ENCODE assay signal across 13 cellular contexts in genomic region chr2:240520143-240520973, GRCh38. TPM values are rescaled to one million over a fixed set of nuclear protein-coding genes. Genes with fewer than 3 reads are reported as not detected.
DNase-seq lines count a peak whose midpoint lies in the region; ATAC-seq and TF ChIP-seq lines count a peak whose summit lies in the region.
"Had no signal": no experiment of that assay in that cellular context is flagged by ENCODE, and none has a peak within 500 bp of the region (broad histone marks: within the 10 kb centered on the region; RNA-seq: fewer than 3 reads in every experiment).

No MANE protein-coding gene starts in this region.

- no peak for ATAC-seq in activated CD8-positive, alpha-beta memory T cell treated with anti-CD3 and anti-CD28 coated beads, Interleukin-2, amount 10 ng/mL, durations not matched to agents 7 days and 5 days
- peak; percentile 24 for ATAC-seq in activated naive CD8-positive, alpha-beta T cell treated with anti-CD3 and anti-CD28 coated beads, Interleukin-2, amount 50 U/mL, for 24 hours
- ATAC-seq in T-cell (replicated peaks in 1 of 4): no peak

- peaks cover 4% of the 10 kb centered on the region for H3K4me1 Mint-ChIP-seq in activated CD8-positive, alpha-beta memory T cell treated with anti-CD3 and anti-CD28 coated beads, Interleukin-2, amount 10 ng/mL, durations not matched to agents 7 days and 5 days
- H3K4me1 Mint-ChIP-seq in activated naive CD8-positive, alpha-beta T cell treated with anti-CD3 and anti-CD28 coated beads, Interleukin-2, amount 50 U/mL, for 24 hours: no peaks in the 10 kb centered on the region
- H3K4me1 Mint-ChIP-seq in T-cell: peaks cover 3 to 4% (median 4%) of the 10 kb centered on the region in 3 donors
- H3K4me1 Mint-ChIP-seq: activated B cell treated with CpG ODN at 0.5 μM for 24 hours had no signal

- H3K9me3 Mint-ChIP-seq in activated CD8-positive, alpha-beta memory T cell treated with anti-CD3 and anti-CD28 coated beads, Interleukin-2, amount 10 ng/mL, durations not matched to agents 7 days and 5 days (ENCODE audit: low read depth): peaks cover 13% of the 10 kb centered on the region
- peaks cover 13% of the 10 kb centered on the region for H3K9me3 Mint-ChIP-seq in activated naive CD8-positive, alpha-beta T cell treated with anti-CD3 and anti-CD28 coated beads, Interleukin-2, amount 50 U/mL, for 24 hours
- peaks cover 0 to 5% (median 2%) of the 10 kb centered on the region in 3 donors for H3K9me3 Mint-ChIP-seq in T-cell

- WGBS in smooth muscle cell (ENCODE audit: low lambda C conversion rate): 40% methylated on average over 38 of the region's 51 CpGs

- no peaks in the 10 kb centered on the region for H3K27me3 Mint-ChIP-seq in activated CD8-positive, alpha-beta memory T cell treated with anti-CD3 and anti-CD28 coated beads, Interleukin-2, amount 10 ng/mL, durations not matched to agents 7 days and 5 days
- no peaks in the 10 kb centered on the region for H3K27me3 Mint-ChIP-seq in activated naive CD8-positive, alpha-beta T cell treated with anti-CD3 and anti-CD28 coated beads, Interleukin-2, amount 50 U/mL, for 24 hours
- H3K27me3 Mint-ChIP-seq in T-cell: peaks cover 0 to 4% of the 10 kb centered on the region in 2 donors
- H3K27me3 Mint-ChIP-seq: activated B cell treated with CpG ODN at 0.5 μM for 24 hours, IgD-negative memory B cell had no signal

- H3K36me3 Mint-ChIP-seq in activated CD8-positive, alpha-beta memory T cell treated with anti-CD3 and anti-CD28 coated beads, Interleukin-2, amount 10 ng/mL, durations not matched to agents 7 days and 5 days: peaks cover 49% of the 10 kb centered on the region
- H3K36me3 Mint-ChIP-seq in activated naive CD8-positive, alpha-beta T cell treated with anti-CD3 and anti-CD28 coated beads, Interleukin-2, amount 50 U/mL, for 24 hours (ENCODE audit: low read depth): peaks cover 39% of the 10 kb centered on the region
- H3K36me3 Mint-ChIP-seq in T-cell: peaks cover 44% of the 10 kb centered on the region

- no peaks in the 10 kb centered on the region for H3K9me3 ChIP-seq in smooth muscle cell (replicated peaks; ENCODE audit: low read depth)

- H2AFZ ChIP-seq in smooth muscle cell (ENCODE audit: low read depth): no peak overlapping the region

- no peaks in the 10 kb centered on the region for H3K79me2 ChIP-seq in smooth muscle cell (ENCODE audit: low read depth)

- H3K27me3 ChIP-seq in smooth muscle cell (ENCODE audit: low read depth): peaks cover 10% of the 10 kb centered on the region

- no peak overlapping the region for H3K27ac ChIP-seq in smooth muscle cell (ENCODE audit: low read depth)
- H3K27ac ChIP-seq: tibial nerve had no signal

- TF ChIP-seq CTCF in smooth muscle cell (IDR thresholded peaks at IDR 0.05; ENCODE audit: borderline replicate concordance, insufficient read depth, poor library complexity, severe bottlenecking): no peak

- CTCF ChIA-PET in activated CD8-positive, alpha-beta memory T cell treated with anti-CD3 and anti-CD28 coated beads, Interleukin-2, amount 10 ng/mL, durations not matched to agents 7 days and 5 days (lab: Charles Lee): no interaction called here
- CTCF ChIA-PET in T-cell (lab: Charles Lee): no interaction called here

- H3K27ac Mint-ChIP-seq in activated CD8-positive, alpha-beta memory T cell treated with anti-CD3 and anti-CD28 coated beads, Interleukin-2, amount 10 ng/mL, durations not matched to agents 7 days and 5 days: no peak overlapping the region
- H3K27ac Mint-ChIP-seq in activated naive CD8-positive, alpha-beta T cell treated with anti-CD3 and anti-CD28 coated beads, Interleukin-2, amount 50 U/mL, for 24 hours: peak overlapping the region; percentile 10
- no peak overlapping the region for H3K27ac Mint-ChIP-seq in T-cell
- H3K27ac Mint-ChIP-seq: activated B cell treated with CpG ODN at 0.5 μM for 24 hours, IgD-negative memory B cell had no signal

- H3K9ac ChIP-seq in smooth muscle cell (ENCODE audit: low read depth): no peak overlapping the region

- no peaks in the 10 kb centered on the region for H3K36me3 ChIP-seq in smooth muscle cell (ENCODE audit: low read depth)

- H4K20me1 ChIP-seq in smooth muscle cell (ENCODE audit: low read depth): no peaks in the 10 kb centered on the region

- DNase-seq in activated CD8-positive, alpha-beta memory T cell treated with anti-CD3 and anti-CD28 coated beads, Interleukin-2, amount 10 ng/mL, durations not matched to agents 7 days and 5 days: peak; percentile 28
- no peak for DNase-seq in activated CD8-positive, alpha-beta memory T cell treated with anti-CD3 and anti-CD28 coated beads, Interleukin-2, amount 50 U/mL, for 4 hours
- DNase-seq in activated naive CD8-positive, alpha-beta T cell treated with anti-CD3 and anti-CD28 coated beads, Interleukin-2, amount 50 U/mL, for 24 hours: no peak
- peak; percentile 70 for DNase-seq in iPS-NIHi11 (ENCODE audit: low spot score)
- no peak for DNase-seq in smooth muscle cell (lab: John Stamatoyannopoulos, UW; ENCODE audit: unreplicated experiment)
- no peak for DNase-seq in putamen (ENCODE audit: low spot score)
- DNase-seq in NCI-H2171 (lab: John Stamatoyannopoulos, UW): no peak
- no peak for DNase-seq in T-cell
- DNase-seq: ACHN; activated B cell treated with CpG ODN at 0.5 μM for 24 hours; stimulated activated CD4-positive, alpha-beta T cell treated with anti-CD3 and anti-CD28 coated beads, Interleukin-4, amount 100 ng/mL, for 24 hours had no signal

- POLR2A ChIA-PET in T-cell (lab: Charles Lee): no interaction called here

- H3K4me3 ChIP-seq in smooth muscle cell: no peak overlapping the region
- H3K4me3 ChIP-seq: tibial nerve had no signal

- no peak overlapping the region for H3K4me3 Mint-ChIP-seq in activated CD8-positive, alpha-beta memory T cell treated with anti-CD3 and anti-CD28 coated beads, Interleukin-2, amount 10 ng/mL, durations not matched to agents 7 days and 5 days
- H3K4me3 Mint-ChIP-seq in activated naive CD8-positive, alpha-beta T cell treated with anti-CD3 and anti-CD28 coated beads, Interleukin-2, amount 50 U/mL, for 24 hours: no peak overlapping the region
- no peak overlapping the region for H3K4me3 Mint-ChIP-seq in T-cell
- H3K4me3 Mint-ChIP-seq: activated B cell treated with CpG ODN at 0.5 μM for 24 hours had no signal

- H3F3A ChIP-seq in smooth muscle cell (ENCODE audit: low read depth): no peaks in the 10 kb centered on the region

- no peaks in the 10 kb centered on the region for H3K4me1 ChIP-seq in smooth muscle cell (ENCODE audit: low read depth)

- peak overlapping the region; percentile 36 for H3K4me2 ChIP-seq in smooth muscle cell

RNA-seq across cellular contexts. Expression of gene ANKMY1, which starts 37.4 kb away (rescaled TPM):
- total RNA-seq in activated CD8-positive, alpha-beta memory T cell treated with anti-CD3 and anti-CD28 coated beads, Interleukin-2, amount 10 ng/mL, durations not matched to agents 7 days and 5 days: 10 to 100 TPM; 21.3 to 33.5 TPM
- 3.4 and 8.7 TPM in 2 replicates for total RNA-seq in smooth muscle cell
- 5.6 and 6.4 TPM in 2 replicates for polyA plus RNA-seq in smooth muscle cell
- 10 to 100 TPM; 44.6 to 89.5 (median 79.8) TPM for total RNA-seq in T-cell

RNA-seq across cellular contexts. Expression of gene DUSP28, which starts 39.8 kb away (rescaled TPM):
- total RNA-seq in activated CD8-positive, alpha-beta memory T cell treated with anti-CD3 and anti-CD28 coated beads, Interleukin-2, amount 10 ng/mL, durations not matched to agents 7 days and 5 days: 10 to 100 TPM; 10.0 to 10.1 TPM
- total RNA-seq in smooth muscle cell (2.2 and 2.9 TPM in 2 replicates), T-cell (10 to 100 TPM; 11.0 to 17.3 (median 15.4) TPM)
- 6.4 and 6.5 TPM in 2 replicates for polyA plus RNA-seq in smooth muscle cell

RNA-seq across cellular contexts. Expression of gene RNPEPL1, which starts 47.9 kb away (rescaled TPM):
- 100 to 1,000 TPM; 101 to 152 TPM for total RNA-seq in activated CD8-positive, alpha-beta memory T cell treated with anti-CD3 and anti-CD28 coated beads, Interleukin-2, amount 10 ng/mL, durations not matched to agents 7 days and 5 days
- total RNA-seq in smooth muscle cell (13.5 and 15.3 TPM in 2 replicates), T-cell (100 to 1,000 TPM in 4 of 5 donors, 10 to 100 TPM in 1; 87.6 to 202 (median 189) TPM)
- 40.9 and 48.3 TPM in 2 replicates for polyA plus RNA-seq in smooth muscle cell

Comparison
In these comparisons a context has a peak if more than half of its experiments do, and no peak if none do; other contexts are left out.
1. DNase-seq: peak in activated CD8-positive, alpha-beta memory T cell treated with anti-CD3 and anti-CD28 coated beads, Interleukin-2, amount 10 ng/mL, durations not matched to agents 7 days and 5 days (single experiment) and iPS-NIHi11 (single experiment); none in activated CD8-positive, alpha-beta memory T cell treated with anti-CD3 and anti-CD28 coated beads, Interleukin-2, amount 50 U/mL, for 4 hours (single experiment), activated naive CD8-positive, alpha-beta T cell treated with anti-CD3 and anti-CD28 coated beads, Interleukin-2, amount 50 U/mL, for 24 hours (single experiment), smooth muscle cell (single experiment), putamen (single experiment), NCI-H2171 (single experiment) and T-cell (0 of 34).